ENCODE assay signal across 19 cellular contexts in the genomic region with DNA sequence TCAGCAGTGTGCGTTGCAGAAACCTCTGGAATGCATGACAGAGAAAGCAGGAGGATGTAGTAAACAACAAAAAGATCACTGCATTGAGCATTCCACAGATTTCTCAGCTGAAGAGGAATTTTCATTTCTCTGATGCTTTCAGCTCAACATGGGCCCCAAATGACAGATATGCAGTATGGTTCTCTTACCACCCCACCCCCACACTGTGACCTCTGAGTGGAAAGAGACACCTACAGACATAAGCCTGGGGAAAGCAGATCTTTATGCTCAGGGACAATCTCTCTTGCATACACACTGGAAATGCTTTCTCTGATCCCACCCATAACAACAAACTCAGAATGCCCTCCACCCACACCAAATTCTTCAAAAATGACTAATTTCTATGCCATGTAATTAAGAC.
DNase-seq lines count a peak whose midpoint lies in the region; ATAC-seq lines count a peak whose summit lies in the region.
"Had no signal": no experiment of that assay in that cellular context is flagged by ENCODE, and none has a peak within 500 bp of the region (broad histone marks: within the 10 kb centered on the region; RNA-seq: fewer than 3 reads in every experiment).

No MANE protein-coding gene starts in this region.

- no peaks in the 10 kb centered on the region for H3K36me3 Mint-ChIP-seq in activated CD4-positive, alpha-beta T cell treated with anti-CD3 and anti-CD28 coated beads for 36 hours (ENCODE audit: low read depth)
- no peaks in the 10 kb centered on the region for H3K36me3 Mint-ChIP-seq in activated naive CD8-positive, alpha-beta T cell treated with anti-CD3 and anti-CD28 coated beads, Interleukin-2, amount 50 U/mL, for 24 hours (ENCODE audit: low read depth)

- CTCF ChIA-PET in activated CD4-positive, alpha-beta T cell treated with anti-CD3 and anti-CD28 coated beads for 36 hours (lab: Charles Lee), result no interaction called here

- no peaks in the 10 kb centered on the region for H3K27me3 Mint-ChIP-seq in activated CD4-positive, alpha-beta T cell treated with anti-CD3 and anti-CD28 coated beads for 36 hours
- no peaks in the 10 kb centered on the region for H3K27me3 Mint-ChIP-seq in activated naive CD8-positive, alpha-beta T cell treated with anti-CD3 and anti-CD28 coated beads, Interleukin-2, amount 50 U/mL, for 24 hours

- ATAC-seq in sciatic nerve (peak; percentile 17), HG03095 (IDR thresholded peaks at IDR 0.05; ENCODE audit: unreplicated experiment) (no peak), HG02973 (IDR thresholded peaks at IDR 0.05; ENCODE audit: unreplicated experiment) (no peak)
- no peak for ATAC-seq in activated CD4-positive, alpha-beta T cell treated with anti-CD3 and anti-CD28 coated beads for 36 hours
- ATAC-seq in activated naive CD8-positive, alpha-beta T cell treated with anti-CD3 and anti-CD28 coated beads, Interleukin-2, amount 50 U/mL, for 24 hours, result no peak
- ATAC-seq: foreskin keratinocyte, left lung had no signal

- no peaks in the 10 kb centered on the region for H3K4me1 Mint-ChIP-seq in activated CD4-positive, alpha-beta T cell treated with anti-CD3 and anti-CD28 coated beads for 36 hours
- H3K4me1 Mint-ChIP-seq in activated naive CD8-positive, alpha-beta T cell treated with anti-CD3 and anti-CD28 coated beads, Interleukin-2, amount 50 U/mL, for 24 hours, result no peaks in the 10 kb centered on the region

- intact Hi-C loops in sciatic nerve (cut with DNase I), result no loop called here
- intact Hi-C loops in activated CD4-positive, alpha-beta T cell treated with anti-CD3 and anti-CD28 coated beads for 36 hours (cut with DNase I, micrococcal nuclease), result no loop called here

- H3K4me3 Mint-ChIP-seq in activated CD4-positive, alpha-beta T cell treated with anti-CD3 and anti-CD28 coated beads for 36 hours, result no peak overlapping the region
- H3K4me3 Mint-ChIP-seq in activated naive CD8-positive, alpha-beta T cell treated with anti-CD3 and anti-CD28 coated beads, Interleukin-2, amount 50 U/mL, for 24 hours, result no peak overlapping the region

- no peak overlapping the region for H3K27ac Mint-ChIP-seq in activated CD4-positive, alpha-beta T cell treated with anti-CD3 and anti-CD28 coated beads for 36 hours
- no peak overlapping the region for H3K27ac Mint-ChIP-seq in activated naive CD8-positive, alpha-beta T cell treated with anti-CD3 and anti-CD28 coated beads, Interleukin-2, amount 50 U/mL, for 24 hours

- POLR2A ChIA-PET in activated CD4-positive, alpha-beta T cell treated with anti-CD3 and anti-CD28 coated beads for 36 hours (lab: Charles Lee), result no interaction called here

- H3K9me3 Mint-ChIP-seq in activated CD4-positive, alpha-beta T cell treated with anti-CD3 and anti-CD28 coated beads for 36 hours (ENCODE audit: low read depth), result peaks cover 7% of the 10 kb centered on the region
- peaks cover 30% of the 10 kb centered on the region for H3K9me3 Mint-ChIP-seq in activated naive CD8-positive, alpha-beta T cell treated with anti-CD3 and anti-CD28 coated beads, Interleukin-2, amount 50 U/mL, for 24 hours

- DNase-seq in ELR (ENCODE audit: low read depth) (peak; percentile 42), amniotic epithelial cell (ENCODE audit: low read depth) (peak; percentile 88), iPS-NIHi7 (ENCODE audit: extremely low spot score) (peak; percentile 26), sciatic nerve (ENCODE audit: low spot score) (no peak)
- no peak for DNase-seq in activated CD4-positive, alpha-beta T cell treated with anti-CD3 and anti-CD28 coated beads for 36 hours
- DNase-seq in activated naive CD8-positive, alpha-beta T cell treated with anti-CD3 and anti-CD28 coated beads, Interleukin-2, amount 50 U/mL, for 24 hours, result no peak
- DNase-seq: activated CD4-positive, alpha-beta T cell treated with anti-CD3 and anti-CD28 coated beads for 48 hours; activated effector memory CD4-positive, alpha-beta T cell treated with Interleukin-2 at 50 U/mL for 16 hours; anterior cingulate cortex; DMS 273 treated with DMSO at 0.1 percent for 48 hours; foreskin keratinocyte; left lung; NCI-H1930; NCI-H345; ovary; RPMI8226; stimulated activated CD8-positive, alpha-beta memory T cell treated with anti-CD3 and anti-CD28 coated beads, Interleukin-4, amount 100 ng/mL, for 48 hours had no signal

Comparison
In these comparisons a context has a peak if more than half of its experiments do, and no peak if none do; other contexts are left out.
1. DNase-seq: peak in ELR (single experiment), amniotic epithelial cell (single experiment) and iPS-NIHi7 (single experiment); none in sciatic nerve (single experiment), activated CD4-positive, alpha-beta T cell treated with anti-CD3 and anti-CD28 coated beads for 36 hours (single experiment) and activated naive CD8-positive, alpha-beta T cell treated with anti-CD3 and anti-CD28 coated beads, Interleukin-2, amount 50 U/mL, for 24 hours (single experiment).